ENCODE assay signal across 8 cellular contexts in the genomic region with DNA sequence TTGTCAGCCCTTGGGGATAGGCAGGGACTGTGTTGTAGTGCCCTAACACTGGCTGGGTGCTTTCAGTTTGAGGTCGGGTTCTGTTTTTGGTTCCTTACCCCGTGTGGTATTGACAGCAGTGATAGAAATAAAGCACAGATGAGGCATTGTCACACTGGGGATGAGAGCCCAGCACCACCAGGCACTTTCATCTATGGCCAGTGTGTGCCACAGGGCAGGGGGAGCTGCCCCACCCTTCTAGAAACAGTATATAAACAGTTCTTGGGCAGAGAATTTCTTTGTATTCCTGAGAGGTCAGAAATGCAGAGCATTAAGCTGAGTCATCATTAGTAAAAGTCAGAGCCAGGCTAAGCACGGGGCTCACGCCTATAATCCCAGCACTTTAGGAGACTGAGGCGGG. TPM values are rescaled to one million over a fixed set of nuclear protein-coding genes. Genes with fewer than 3 reads are reported as not detected.
DNase-seq lines count a peak whose midpoint lies in the region; ATAC-seq and TF ChIP-seq lines count a peak whose summit lies in the region.

No MANE protein-coding gene starts in this region.

- no peaks in the 10 kb centered on the region for H3K27me3 ChIP-seq in heart right ventricle

- H3K36me3 Mint-ChIP-seq in activated T-helper 17 cell treated with anti-CD3 and anti-CD28 coated beads, Interleukin-2, amount 50 U/mL, for 72 hours (ENCODE audit: low read depth), result peaks cover 100% of the 10 kb centered on the region

- peak overlapping the region; percentile 7 for H3K27ac Mint-ChIP-seq in activated T-helper 17 cell treated with anti-CD3 and anti-CD28 coated beads, Interleukin-2, amount 50 U/mL, for 72 hours

- peaks cover 26 to 79% (median 57%) of the 10 kb centered on the region in 9 donors for H3K4me1 ChIP-seq in heart right ventricle

- H3K4me1 Mint-ChIP-seq in activated T-helper 17 cell treated with anti-CD3 and anti-CD28 coated beads, Interleukin-2, amount 50 U/mL, for 72 hours, result peaks cover 4% of the 10 kb centered on the region

- H3K27me3 Mint-ChIP-seq in activated T-helper 17 cell treated with anti-CD3 and anti-CD28 coated beads, Interleukin-2, amount 50 U/mL, for 72 hours, result no peaks in the 10 kb centered on the region

- H3K9me3 ChIP-seq in heart right ventricle, result no peaks in the 10 kb centered on the region

- intact Hi-C loops in heart right ventricle (cut with DNase I), result no loop called here

- peak overlapping the region; percentile 72 to 95 (median 85) for H3K27ac ChIP-seq in heart right ventricle

- H3K4me3 ChIP-seq in heart right ventricle, result peak overlapping the region in 1 of 10 donors; percentile 25

- no peaks in the 10 kb centered on the region for H3K9me3 Mint-ChIP-seq in activated T-helper 17 cell treated with anti-CD3 and anti-CD28 coated beads, Interleukin-2, amount 50 U/mL, for 72 hours

- ATAC-seq in activated T-helper 17 cell treated with anti-CD3 and anti-CD28 coated beads, Interleukin-2, amount 50 U/mL, for 72 hours (replicated peaks), result no peak
- ATAC-seq in heart right ventricle, result peak in 7 of 8 donors; percentile 14 to 36 (median 22)

- H3K4me3 Mint-ChIP-seq in activated T-helper 17 cell treated with anti-CD3 and anti-CD28 coated beads, Interleukin-2, amount 50 U/mL, for 72 hours, result no peak overlapping the region

- peak; percentile 47 for DNase-seq in Caki2 (ENCODE audit: low read depth)
- no peak for DNase-seq in heart right ventricle
- DNase-seq in renal cortical epithelial cell (ENCODE audit: low read depth), result peak; percentile 51
- DNase-seq in NCI-H1436 treated with DMSO at 0.1 percent for 48 hours (lab: John Stamatoyannopoulos, UW), result no peak
- no peak for DNase-seq in NCI-H524 (lab: John Stamatoyannopoulos, UW)
- DNase-seq in retina, result no peak
- no peak for DNase-seq in cerebellar cortex (ENCODE audit: low spot score)

- in situ Hi-C loops in Caki2 (cut with HindIII; ENCODE audit: low pct_unique_long_range_greater_than_20kb, low sequenced_read_pairs), result no loop called here

- H3K36me3 ChIP-seq in heart right ventricle, result peaks cover 0 to 64% (median 3%) of the 10 kb centered on the region in 9 donors

- no peak for TF ChIP-seq CTCF in heart right ventricle (IDR thresholded peaks at IDR 0.05)

- 42 to 51% methylated on average over 5 of the region's 5 CpGs for WGBS in heart right ventricle, 2 donors

RNA-seq across cellular contexts. Expression of gene CDC42EP2, which starts 23.1 kb away (rescaled TPM):
- total RNA-seq in Caki2 (2014; rRNA removed; shearing (Covaris generic); ENCODE audit: low replicate concordance), result 4.6 TPM in 1 of 2 replicates, not detected in the other
- total RNA-seq in activated T-helper 17 cell treated with anti-CD3 and anti-CD28 coated beads, Interleukin-2, amount 50 U/mL, for 72 hours, result 1 to 10 TPM in 1 of 2 donors, under 1 TPM in 1; 0.73 to 2.0 TPM
- total RNA-seq in heart right ventricle, result 10 to 100 TPM in 4 of 10 donors, 1 to 10 TPM in 6; 3.9 to 21.9 (median 9.0) TPM
- polyA plus RNA-seq in heart right ventricle, result 10 to 100 TPM; 13.2 to 21.1 TPM
- total RNA-seq in renal cortical epithelial cell, result 10.9 and 14.1 TPM in 2 replicates

RNA-seq across cellular contexts. Expression of gene POLA2, which starts 29.9 kb away (rescaled TPM):
- 8.7 and 15.5 TPM in 2 replicates for total RNA-seq in Caki2 (2014; rRNA removed; shearing (Covaris generic); ENCODE audit: low replicate concordance)
- 10 to 100 TPM; 54.6 to 64.1 TPM for total RNA-seq in activated T-helper 17 cell treated with anti-CD3 and anti-CD28 coated beads, Interleukin-2, amount 50 U/mL, for 72 hours
- 1 to 10 TPM; 2.3 to 7.3 (median 3.8) TPM for total RNA-seq in heart right ventricle
- polyA plus RNA-seq in heart right ventricle, result 1 to 10 TPM; 8.6 to 9.4 TPM
- 3.2 and 7.1 TPM in 2 replicates for total RNA-seq in renal cortical epithelial cell

RNA-seq across cellular contexts. Expression of gene DPF2, which starts 42.0 kb away (rescaled TPM):
- 29.8 and 61.4 TPM in 2 replicates for total RNA-seq in Caki2 (2014; rRNA removed; shearing (Covaris generic); ENCODE audit: low replicate concordance)
- 10 to 100 TPM; 66.0 to 89.5 TPM for total RNA-seq in activated T-helper 17 cell treated with anti-CD3 and anti-CD28 coated beads, Interleukin-2, amount 50 U/mL, for 72 hours
- total RNA-seq in heart right ventricle, result 10 to 100 TPM; 37.4 to 63.4 (median 50.6) TPM
- 10 to 100 TPM; 24.9 to 32.6 TPM for polyA plus RNA-seq in heart right ventricle
- total RNA-seq in renal cortical epithelial cell, result 23.1 and 47.2 TPM in 2 replicates

Comparison
In these comparisons a context has a peak if more than half of its experiments do, and no peak if none do; other contexts are left out.
1. DNase-seq: peak in Caki2 (single experiment) and renal cortical epithelial cell (single experiment); none in heart right ventricle (0 of 2), NCI-H1436 treated with DMSO at 0.1 percent for 48 hours (single experiment), NCI-H524 (0 of 2), retina (single experiment) and cerebellar cortex (single experiment).